Comparison of ENCODE assay signal across 16 cellular contexts in genomic region chrX:130952266-130953043, GRCh38. TPM values are rescaled to one million over a fixed set of nuclear protein-coding genes. Genes with fewer than 3 reads are reported as not detected.
DNase-seq lines count a peak whose midpoint lies in the region; ATAC-seq and TF ChIP-seq lines count a peak whose summit lies in the region.
"Had no signal": no experiment of that assay in that cellular context is flagged by ENCODE, and none has a peak within 500 bp of the region (broad histone marks: within the 10 kb centered on the region; RNA-seq: fewer than 3 reads in every experiment).

No MANE protein-coding gene starts in this region.

- H4K20me1 ChIP-seq in Loucy (ENCODE audit: insufficient read depth, low read length, poor library complexity, severe bottlenecking) = no peaks in the 10 kb centered on the region

- no peak for TF ChIP-seq CTCF in Loucy (conservative IDR thresholded peaks at IDR 0.05; ENCODE audit: low read length)

- H3K9me3 Mint-ChIP-seq in immature natural killer cell = peaks cover 0 to 4% (median under 1%) of the 10 kb centered on the region in 6 donors
- H3K9me3 Mint-ChIP-seq: activated naive CD8-positive, alpha-beta T cell treated with anti-CD3 and anti-CD28 coated beads, Interleukin-2, amount 10 ng/mL, durations not matched to agents 7 days and 5 days had no signal

- no peak overlapping the region for H3K27ac ChIP-seq in effector memory CD4-positive, alpha-beta T cell (ENCODE audit: insufficient read depth, low read length, poor library complexity, severe bottlenecking)
- H3K27ac ChIP-seq: BLaER1 treated with 17β-estradiol and CSF1 and Interleukin-3, amounts not matched to agents 10 nM and 100 nM had no signal

- ATAC-seq in GM18520 (IDR thresholded peaks at IDR 0.05; ENCODE audit: unreplicated experiment) (peak; percentile 87), GM21515 (IDR thresholded peaks at IDR 0.05; ENCODE audit: unreplicated experiment) (peak; percentile 91), HG03045 (IDR thresholded peaks at IDR 0.05; ENCODE audit: unreplicated experiment) (peak; percentile 90)

- H3K4me3 ChIP-seq in Loucy (ENCODE audit: low read length, poor library complexity, severe bottlenecking) = peak overlapping the region; percentile 48
- H3K4me3 ChIP-seq in effector memory CD4-positive, alpha-beta T cell (ENCODE audit: insufficient read depth, low read depth, low read length, poor library complexity, severe bottlenecking) = no peak overlapping the region
- H3K4me3 ChIP-seq: BLaER1 treated with 17β-estradiol and CSF1 and Interleukin-3, amounts not matched to agents 10 nM and 100 nM had no signal

- H3F3A ChIP-seq in Loucy (ENCODE audit: low read depth) = no peaks in the 10 kb centered on the region

- H3K27me3 Mint-ChIP-seq in immature natural killer cell (ENCODE audit: low read depth in 3 of 3) = peaks cover 0 to 9% (median 2%) of the 10 kb centered on the region in 3 donors

- H3K36me3 Mint-ChIP-seq in immature natural killer cell = no peaks in the 10 kb centered on the region

- H3K4me2 ChIP-seq in Loucy (ENCODE audit: low read depth, low read length, poor library complexity, severe bottlenecking) = peak overlapping the region; percentile 61
- H3K4me2 ChIP-seq: BLaER1 treated with 17β-estradiol and CSF1 and Interleukin-3, amounts not matched to agents 10 nM and 100 nM had no signal

- H3K36me3 ChIP-seq in Loucy (ENCODE audit: insufficient read depth, low read length) = no peaks in the 10 kb centered on the region
- no peaks in the 10 kb centered on the region for H3K36me3 ChIP-seq in effector memory CD4-positive, alpha-beta T cell (ENCODE audit: control insufficient read depth, insufficient read depth, low read length)
- H3K36me3 ChIP-seq: BLaER1 treated with 17β-estradiol and CSF1 and Interleukin-3, amounts not matched to agents 10 nM and 100 nM had no signal

- H3K4me3 Mint-ChIP-seq in immature natural killer cell = no peak overlapping the region
- H3K4me3 Mint-ChIP-seq: activated naive CD8-positive, alpha-beta T cell treated with anti-CD3 and anti-CD28 coated beads, Interleukin-2, amount 10 ng/mL, durations not matched to agents 7 days and 5 days had no signal

- peak overlapping the region; percentile 59; the same call in 1 of the 2 replicates for H2AFZ ChIP-seq in Loucy (ENCODE audit: low read length)

- no peak overlapping the region for H3K27ac Mint-ChIP-seq in immature natural killer cell
- H3K27ac Mint-ChIP-seq: activated naive CD8-positive, alpha-beta T cell treated with anti-CD3 and anti-CD28 coated beads, Interleukin-2, amount 10 ng/mL, durations not matched to agents 7 days and 5 days had no signal

- H3K9me2 ChIP-seq in Loucy (replicated peaks; ENCODE audit: low read depth, low read length) = no peaks in the 10 kb centered on the region

- no peaks in the 10 kb centered on the region for H3K9me3 ChIP-seq in Loucy (ENCODE audit: insufficient read depth, low read depth, low read length)
- H3K9me3 ChIP-seq in effector memory CD4-positive, alpha-beta T cell (ENCODE audit: control insufficient read depth, low read length) = no peaks in the 10 kb centered on the region

- H3K4me1 ChIP-seq in Loucy (ENCODE audit: insufficient read depth, low read length, poor library complexity, severe bottlenecking) = peaks cover 12% of the 10 kb centered on the region
- no peaks in the 10 kb centered on the region for H3K4me1 ChIP-seq in effector memory CD4-positive, alpha-beta T cell (ENCODE audit: control insufficient read depth, insufficient read depth, low read length, poor library complexity, severe bottlenecking)
- H3K4me1 ChIP-seq: BLaER1 treated with 17β-estradiol and CSF1 and Interleukin-3, amounts not matched to agents 10 nM and 100 nM had no signal

- DNase-seq in immature natural killer cell (no peak), activated gamma-delta T cell treated with Interleukin-2 at 50 U/mL for 16 hours (no peak)
- DNase-seq in effector memory CD4-positive, alpha-beta T cell = no peak
- no peak for DNase-seq in effector CD4-positive, alpha-beta T cell
- DNase-seq: activated naive CD8-positive, alpha-beta T cell treated with anti-CD3 and anti-CD28 coated beads, Interleukin-2, amount 10 ng/mL, durations not matched to agents 7 days and 5 days; GDM1; midbrain; NCI-H2029; posterior cingulate gyrus; stimulated activated CD4-positive, alpha-beta T cell treated with anti-CD3 and anti-CD28 coated beads, Interleukin-1b, Interleukin-23, amount 100 ng/mL, for 48 hours; stimulated activated naive CD4-positive, alpha-beta T cell treated with Interleukin-2 at 50 U/mL for 16 hours had no signal

- no peak overlapping the region for H3K9ac ChIP-seq in Loucy (ENCODE audit: low read depth, low read length, poor library complexity, severe bottlenecking)
- H3K9ac ChIP-seq: BLaER1 treated with 17β-estradiol and CSF1 and Interleukin-3, amounts not matched to agents 10 nM and 100 nM had no signal

- no peaks in the 10 kb centered on the region for H3K79me2 ChIP-seq in Loucy (ENCODE audit: insufficient read depth, low read length)

- no peaks in the 10 kb centered on the region for H3K27me3 ChIP-seq in Loucy (ENCODE audit: insufficient read depth, low read length, poor library complexity, severe bottlenecking)
- H3K27me3 ChIP-seq in effector memory CD4-positive, alpha-beta T cell (replicated peaks; ENCODE audit: control insufficient read depth, insufficient read depth, low read length, poor library complexity, severe bottlenecking) = no peaks in the 10 kb centered on the region

- H3K4me1 Mint-ChIP-seq in immature natural killer cell = no peaks in the 10 kb centered on the region
- H3K4me1 Mint-ChIP-seq: activated naive CD8-positive, alpha-beta T cell treated with anti-CD3 and anti-CD28 coated beads, Interleukin-2, amount 10 ng/mL, durations not matched to agents 7 days and 5 days had no signal

RNA-seq across cellular contexts. Expression of gene ENOX2, which starts 49.4 kb away (rescaled TPM):
- 10 to 100 TPM; 14.8 to 26.0 (median 22.2) TPM for polyA plus RNA-seq in immature natural killer cell
